In genomic region chr17:4988168-4988567, GRCh38 we compare ENCODE assay signal across 6 cellular contexts. TPM values are rescaled to one million over a fixed set of nuclear protein-coding genes. Genes with fewer than 3 reads are reported as not detected.
DNase-seq lines count a peak whose midpoint lies in the region; ATAC-seq and TF ChIP-seq lines count a peak whose summit lies in the region.

No MANE protein-coding gene starts in this region.

- DNase-seq in astrocyte of the spinal cord (ENCODE audit: low read depth, low spot score) (no peak), posterior cingulate gyrus (no peak)
- peak in 2 of 10 donors; percentile 10 for DNase-seq in naive thymus-derived CD8-positive, alpha-beta T cell

- POLR2A ChIA-PET in naive thymus-derived CD8-positive, alpha-beta T cell (lab: Charles Lee): interaction anchor here (0.6 to 5.7 kb wide), 14 partner anchors 9 to 198 kb away, joined by 3 to 42 read pairs (median 4); partner anchors contain the start of genes C17orf107, CHRNE, INCA1 and KIF1C

- peaks cover 0 to 17% (median 0%) of the 10 kb centered on the region in 3 donors for H3K36me3 Mint-ChIP-seq in naive thymus-derived CD8-positive, alpha-beta T cell

- peaks cover 30 to 49% (median 40%) of the 10 kb centered on the region in 4 donors for H3K4me1 Mint-ChIP-seq in naive thymus-derived CD8-positive, alpha-beta T cell

- TF ChIP-seq CTCF in astrocyte of the spinal cord (IDR thresholded peaks at IDR 0.05; ENCODE audit: low read depth, low read length): no peak

- no peak for ATAC-seq in naive thymus-derived CD8-positive, alpha-beta T cell
- ATAC-seq in GM18520 (IDR thresholded peaks at IDR 0.05; ENCODE audit: unreplicated experiment) (no peak), HG02885 (IDR thresholded peaks at IDR 0.05; ENCODE audit: poor library complexity, unreplicated experiment) (no peak)

- H3K4me3 ChIP-seq in astrocyte of the spinal cord (ENCODE audit: low read depth, low read length): peak overlapping the region; percentile 72

- peak; percentile 33 for TF ChIP-seq POLR2A in GM19099 (IDR thresholded peaks at IDR 0.05; ENCODE audit: extremely low read depth, insufficient read length, low read depth)

- H3K27ac Mint-ChIP-seq in naive thymus-derived CD8-positive, alpha-beta T cell: peak overlapping the region; percentile 85 to 97 (median 95)

- H3K27me3 Mint-ChIP-seq in naive thymus-derived CD8-positive, alpha-beta T cell: no peaks in the 10 kb centered on the region

- no peaks in the 10 kb centered on the region for H3K9me3 Mint-ChIP-seq in naive thymus-derived CD8-positive, alpha-beta T cell

- peak overlapping the region; percentile 83 to 97 (median 91) for H3K4me3 Mint-ChIP-seq in naive thymus-derived CD8-positive, alpha-beta T cell

- in situ Hi-C loops in astrocyte of the spinal cord (cut with HindIII; ENCODE audit: low sequenced_read_pairs): no loop called here

- intact Hi-C loops in posterior cingulate gyrus (cut with DNase I): loop anchor here (5.0 kb wide), 1 partner anchor 41 kb away; the partner anchor contains the start of gene PFN1

RNA-seq across cellular contexts. Expression of gene CAMTA2, which starts 0.7 kb away (rescaled TPM):
- total RNA-seq in naive thymus-derived CD8-positive, alpha-beta T cell: 10 to 100 TPM; 56.1 to 58.7 TPM
- 10 to 100 TPM in 1 of 3 donors, 1 to 10 TPM in 2; 4.1 to 18.9 (median 6.3) TPM for polyA plus RNA-seq in naive thymus-derived CD8-positive, alpha-beta T cell

RNA-seq across cellular contexts. Expression of gene INCA1, which starts 9.2 kb away (rescaled TPM):
- under 1 TPM in 1 of 2 experiments, not detected in 1; 0.26 TPM for total RNA-seq in naive thymus-derived CD8-positive, alpha-beta T cell
- polyA plus RNA-seq in naive thymus-derived CD8-positive, alpha-beta T cell: under 1 TPM in 1 of 3 donors, not detected in 2; 0.23 TPM

RNA-seq across cellular contexts. Expression of gene KIF1C, which starts 9.6 kb away (rescaled TPM):
- total RNA-seq in naive thymus-derived CD8-positive, alpha-beta T cell: 10 to 100 TPM; 20.8 to 21.1 TPM
- polyA plus RNA-seq in naive thymus-derived CD8-positive, alpha-beta T cell: 1 to 10 TPM; 2.6 to 3.0 (median 3.0) TPM

RNA-seq across cellular contexts. Expression of gene SPAG7, which starts 20.6 kb away (rescaled TPM):
- total RNA-seq in naive thymus-derived CD8-positive, alpha-beta T cell: 10 to 100 TPM; 50.5 to 52.6 TPM
- polyA plus RNA-seq in naive thymus-derived CD8-positive, alpha-beta T cell: 100 to 1,000 TPM; 122 to 131 (median 129) TPM

RNA-seq across cellular contexts. Expression of gene ENO3, which starts 37.2 kb away (rescaled TPM):
- total RNA-seq in naive thymus-derived CD8-positive, alpha-beta T cell: 10 to 100 TPM; 35.2 to 36.7 TPM
- polyA plus RNA-seq in naive thymus-derived CD8-positive, alpha-beta T cell: 1 to 10 TPM; 1.5 to 3.0 (median 1.8) TPM
